Comparison of ENCODE assay signal across 2 cellular contexts in genomic region chr5:138155977-138156376, GRCh38. TPM values are rescaled to one million over a fixed set of nuclear protein-coding genes. Genes with fewer than 3 reads are reported as not detected.
"Had no signal": no experiment of that assay in that cellular context is flagged by ENCODE, and none has a peak within 500 bp of the region (broad histone marks: within the 10 kb centered on the region; RNA-seq: fewer than 3 reads in every experiment).

No MANE protein-coding gene starts in this region.

RNA-seq across cellular contexts. Expression of gene NME5, which starts 16.7 kb away (rescaled TPM):
- total RNA-seq: transverse colon, vagina had no signal
